In genomic region chr6:3309391-3310050, GRCh38 we compare ENCODE assay signal across 15 cellular contexts. TPM values are rescaled to one million over a fixed set of nuclear protein-coding genes. Genes with fewer than 3 reads are reported as not detected.
DNase-seq lines count a peak whose midpoint lies in the region; ATAC-seq lines count a peak whose summit lies in the region.
"Had no signal": no experiment of that assay in that cellular context is flagged by ENCODE, and none has a peak within 500 bp of the region (broad histone marks: within the 10 kb centered on the region; RNA-seq: fewer than 3 reads in every experiment).

No MANE protein-coding gene starts in this region.

- no peak overlapping the region for H3K56ac ChIP-seq in mesendoderm (ENCODE audit: low read length)

- no peak overlapping the region for H4K8ac ChIP-seq in mesendoderm (ENCODE audit: low read depth, low read length)

- H2BK120ac ChIP-seq in mesendoderm (ENCODE audit: low read depth, low read length) = no peak overlapping the region

- H3K27me3 ChIP-seq in mesendoderm (ENCODE audit: insufficient read depth, low read length, poor library complexity) = no peaks in the 10 kb centered on the region
- H3K27me3 ChIP-seq: hepatocyte, tibial nerve had no signal

- H2BK5ac ChIP-seq in mesendoderm (ENCODE audit: low read length) = no peak overlapping the region

- no peak overlapping the region for H2AK5ac ChIP-seq in mesendoderm (ENCODE audit: low read length)

- H3K4ac ChIP-seq in mesendoderm (ENCODE audit: low read depth, low read length) = no peak overlapping the region

- no peak overlapping the region for H3K23ac ChIP-seq in mesendoderm (ENCODE audit: low read length)

- DNase-seq in DMS53 treated with DMSO at 0.1 percent for 48 hours (lab: John Stamatoyannopoulos, UW; ENCODE audit: unreplicated experiment) (peak; percentile 76), NCI-H1105 treated with DMSO at 0.1 percent for 48 hours (lab: John Stamatoyannopoulos, UW) (peak; percentile 96), NCI-H69 (lab: John Stamatoyannopoulos, UW) (peak; percentile 83), mesendoderm (peak; percentile 20), ACHN (no peak), islet precursor cell (no peak)
- DNase-seq: activated CD4-positive, alpha-beta memory T cell treated with anti-CD3 and anti-CD28 coated beads, Interleukin-2, amount 10 ng/mL, durations not matched to agents 7 days and 5 days; C1 segment of cervical spinal cord; left cardiac atrium; stimulated activated CD4-positive, alpha-beta T cell treated with anti-CD3 and anti-CD28 coated beads, Interleukin-2, amount 100 ng/mL, for 24 hours had no signal

- H3K4me2 ChIP-seq in mesendoderm (ENCODE audit: low read length) = no peak overlapping the region
- H3K4me2 ChIP-seq: hepatocyte had no signal

- no CpG with 5 or more reads among the region's 11 CpGs for WGBS in mesendoderm (ENCODE audit: extremely low coverage, insufficient coverage, low lambda C conversion rate)

- no peak overlapping the region for H3K9ac ChIP-seq in mesendoderm (ENCODE audit: low read length)

- no peak overlapping the region for H4K5ac ChIP-seq in mesendoderm (ENCODE audit: low read length)

- ATAC-seq in HG03565 (IDR thresholded peaks at IDR 0.05; ENCODE audit: unreplicated experiment) (no peak), GM19455 (IDR thresholded peaks at IDR 0.05; ENCODE audit: unreplicated experiment) (no peak)
- ATAC-seq: left cardiac atrium, SK-N-SH treated with all-trans-retinoic acid at 6 μM for 48 hours had no signal

- no peak overlapping the region for H3K27ac ChIP-seq in mesendoderm (ENCODE audit: low read depth, low read length)
- H3K27ac ChIP-seq: hepatocyte, tibial nerve had no signal

- no peak overlapping the region for H2BK15ac ChIP-seq in mesendoderm (replicated peaks; ENCODE audit: low read depth)

- H3K4me1 ChIP-seq in mesendoderm (ENCODE audit: control insufficient read depth, low read depth, low read length) = no peaks in the 10 kb centered on the region
- H3K4me1 ChIP-seq: tibial nerve had no signal

- in situ Hi-C loops in ACHN (cut with HindIII; ENCODE audit: low pct_ligation_motif_present, low pct_unique_long_range_greater_than_20kb, low sequenced_read_pairs) = no loop called here

- no peaks in the 10 kb centered on the region for H3K36me3 ChIP-seq in mesendoderm (ENCODE audit: control insufficient read depth, insufficient read depth, low read length)

- H3K79me1 ChIP-seq in mesendoderm (ENCODE audit: low read length) = no peaks in the 10 kb centered on the region

- H3K18ac ChIP-seq in mesendoderm (ENCODE audit: low read length) = no peak overlapping the region

- H3K4me3 ChIP-seq in mesendoderm (ENCODE audit: low read length) = no peak overlapping the region
- H3K4me3 ChIP-seq: hepatocyte, tibial nerve had no signal

- no peaks in the 10 kb centered on the region for H3K79me2 ChIP-seq in mesendoderm (ENCODE audit: control insufficient read depth, insufficient read depth, low read length)
- H3K79me2 ChIP-seq: hepatocyte had no signal

RNA-seq across cellular contexts. Expression of gene PSMG4, which starts 50.8 kb away (rescaled TPM):
- polyA plus RNA-seq in mesendoderm (2013, experiment 1 of 2) = 53.4 TPM
- 51.8 TPM for polyA plus RNA-seq in mesendoderm (2013, experiment 2 of 2)

Comparison
In these comparisons a context has a peak if more than half of its experiments do, and no peak if none do; other contexts are left out.
1. DNase-seq: peak in DMS53 treated with DMSO at 0.1 percent for 48 hours (single experiment), NCI-H1105 treated with DMSO at 0.1 percent for 48 hours (single experiment), NCI-H69 (single experiment) and mesendoderm (single experiment); none in ACHN (single experiment) and islet precursor cell (single experiment).